Comparison of ENCODE assay signal across 11 cellular contexts in the genomic region with DNA sequence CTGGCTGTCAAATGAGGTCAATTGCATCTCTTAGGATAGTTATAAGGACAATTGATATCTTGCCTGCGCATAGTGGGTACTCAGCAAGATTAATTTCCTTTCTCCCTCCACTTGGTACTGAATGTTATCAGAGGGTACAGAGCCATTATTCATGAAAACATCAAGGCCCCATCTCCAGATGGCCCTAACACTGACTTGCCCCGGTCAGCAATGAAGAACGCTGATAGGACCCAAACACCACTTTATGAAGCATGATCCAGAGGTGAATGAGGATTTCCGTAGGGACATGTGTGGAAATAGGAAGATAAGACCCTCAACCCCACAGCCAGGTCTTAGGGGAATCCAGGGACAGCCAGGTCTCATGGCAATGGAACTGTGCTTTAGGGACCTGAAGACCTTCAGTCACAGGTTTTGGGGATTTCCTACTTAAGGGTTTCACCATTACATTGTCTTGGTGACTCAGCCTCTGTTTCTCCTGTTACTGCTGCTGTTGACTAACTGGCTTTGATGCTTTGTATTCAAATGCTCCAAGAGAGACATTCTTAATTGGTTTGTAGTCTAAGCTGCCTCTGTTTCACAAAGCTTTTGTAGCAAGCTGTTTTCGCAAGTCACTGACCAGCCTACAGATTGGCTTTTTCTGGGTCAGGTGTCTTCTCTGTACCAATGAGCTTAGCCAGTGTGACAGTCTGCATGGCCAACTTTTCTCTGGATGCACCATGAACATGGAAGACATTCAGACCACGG. TPM values are rescaled to one million over a fixed set of nuclear protein-coding genes. Genes with fewer than 3 reads are reported as not detected.
DNase-seq lines count a peak whose midpoint lies in the region; ATAC-seq and TF ChIP-seq lines count a peak whose summit lies in the region.
"Had no signal": no experiment of that assay in that cellular context is flagged by ENCODE, and none has a peak within 500 bp of the region (broad histone marks: within the 10 kb centered on the region; RNA-seq: fewer than 3 reads in every experiment).

No MANE protein-coding gene starts in this region.

- H3K36me3 ChIP-seq in HAP-1 (replicated peaks): no peaks in the 10 kb centered on the region
- no peaks in the 10 kb centered on the region for H3K36me3 ChIP-seq in A673 (ENCODE audit: insufficient read depth, low read length, poor library complexity, severe bottlenecking)
- no peaks in the 10 kb centered on the region for H3K36me3 ChIP-seq in aorta (ENCODE audit: control insufficient read depth in 1 of 2, insufficient read depth in 2 of 2, low read length in 1 of 2)
- H3K36me3 ChIP-seq: neutrophil had no signal

- H3K9me3 ChIP-seq in HAP-1: no peaks in the 10 kb centered on the region
- H3K9me3 ChIP-seq in A673 (ENCODE audit: low read depth, low read length, poor library complexity, severe bottlenecking): no peaks in the 10 kb centered on the region
- no peaks in the 10 kb centered on the region for H3K9me3 ChIP-seq in aorta (ENCODE audit: control insufficient read depth, low read length)
- H3K9me3 ChIP-seq: neutrophil had no signal

- ATAC-seq in activated CD8-positive, alpha-beta memory T cell treated with anti-CD3 and anti-CD28 coated beads, Interleukin-2, amount 10 ng/mL, durations not matched to agents 7 days and 5 days: peak; percentile 53
- ATAC-seq in HG03442 (IDR thresholded peaks at IDR 0.05; ENCODE audit: unreplicated experiment) (peak; percentile 69), aorta (ENCODE audit: low FRiP score) (no peak)

- H3K27me3 Mint-ChIP-seq in activated CD8-positive, alpha-beta memory T cell treated with anti-CD3 and anti-CD28 coated beads, Interleukin-2, amount 10 ng/mL, durations not matched to agents 7 days and 5 days: peaks cover 2% of the 10 kb centered on the region

- DNase-seq in activated CD8-positive, alpha-beta memory T cell treated with anti-CD3 and anti-CD28 coated beads, Interleukin-2, amount 10 ng/mL, durations not matched to agents 7 days and 5 days: no peak
- DNase-seq in activated CD8-positive, alpha-beta memory T cell treated with anti-CD3 and anti-CD28 coated beads, Interleukin-2, amount 50 U/mL, for 4 hours: no peak
- DNase-seq in amniotic epithelial cell (ENCODE audit: low read depth) (peak; percentile 26), HAP-1 (ENCODE audit: low spot score in 2 of 2) (no peak), A673 (ENCODE audit: low spot score) (no peak), aorta (no peak)
- peak in 2 of 3 donors; percentile 22 to 25 for DNase-seq in stimulated activated CD4-positive, alpha-beta T cell treated with anti-CD3 and anti-CD28 coated beads, TNF-alpha, amount 100 ng/mL, for 48 hours (ENCODE audit: low read depth in 3 of 3)
- DNase-seq: hypothalamus, NCI-H2081 treated with DMSO at 0.1 percent for 48 hours had no signal

- H3K27ac Mint-ChIP-seq in activated CD8-positive, alpha-beta memory T cell treated with anti-CD3 and anti-CD28 coated beads, Interleukin-2, amount 10 ng/mL, durations not matched to agents 7 days and 5 days: peak overlapping the region; percentile 36

- H3K27me3 ChIP-seq in HAP-1 (ENCODE audit: low read depth): no peaks in the 10 kb centered on the region
- H3K27me3 ChIP-seq in A673 (replicated peaks; ENCODE audit: insufficient read depth, low read depth, low read length, poor library complexity): no peaks in the 10 kb centered on the region
- H3K27me3 ChIP-seq in aorta (ENCODE audit: control insufficient read depth in 1 of 2, insufficient read depth in 2 of 2, low read length in 1 of 2): no peaks in the 10 kb centered on the region
- H3K27me3 ChIP-seq: neutrophil had no signal

- H3K27ac ChIP-seq in A673 (ENCODE audit: low read depth, low read length, poor library complexity, severe bottlenecking) (no peak overlapping the region), aorta (ENCODE audit: low read depth in 1 of 2, low read length in 2 of 2) (no peak overlapping the region)
- H3K27ac ChIP-seq: neutrophil had no signal

- peaks cover 8% of the 10 kb centered on the region for H3K36me3 Mint-ChIP-seq in activated CD8-positive, alpha-beta memory T cell treated with anti-CD3 and anti-CD28 coated beads, Interleukin-2, amount 10 ng/mL, durations not matched to agents 7 days and 5 days

- H3K4me1 ChIP-seq in HAP-1 (peaks cover 8% of the 10 kb centered on the region), A673 (ENCODE audit: insufficient read depth, low read length, poor library complexity, severe bottlenecking) (peaks cover 15% of the 10 kb centered on the region), aorta (ENCODE audit: control insufficient read depth in 1 of 2, insufficient read depth in 2 of 2, low read length in 2 of 2) (no peaks in the 10 kb centered on the region)

- CTCF ChIA-PET in activated CD8-positive, alpha-beta memory T cell treated with anti-CD3 and anti-CD28 coated beads, Interleukin-2, amount 10 ng/mL, durations not matched to agents 7 days and 5 days (lab: Charles Lee): interaction anchor here (0.8 kb wide), 1 partner anchor 58 kb away, joined by 4 read pairs; no protein-coding TSS in a partner anchor
- CTCF ChIA-PET in A673 (lab: Charles Lee): no interaction called here

- H3K4me3 ChIP-seq in HAP-1: no peak overlapping the region
- H3K4me3 ChIP-seq in A673 (ENCODE audit: low read depth, low read length, poor library complexity, severe bottlenecking): no peak overlapping the region
- no peak overlapping the region for H3K4me3 ChIP-seq in aorta (ENCODE audit: low read length in 2 of 2)

- peaks cover 4% of the 10 kb centered on the region for H3K9me3 Mint-ChIP-seq in activated CD8-positive, alpha-beta memory T cell treated with anti-CD3 and anti-CD28 coated beads, Interleukin-2, amount 10 ng/mL, durations not matched to agents 7 days and 5 days (ENCODE audit: low read depth)

- WGBS in aorta, 2 donors: 91 to 93% methylated on average over 6 of the region's 6 CpGs

- in situ Hi-C loops in HAP-1 (cut with MboI; ENCODE audit: low sequenced_read_pairs): no loop called here

- intact Hi-C loops in A673 (cut with micrococcal nuclease; ENCODE audit: unreplicated experiment): no loop called here
- intact Hi-C loops in aorta (cut with DNase I): no loop called here

- H3K4me3 Mint-ChIP-seq in activated CD8-positive, alpha-beta memory T cell treated with anti-CD3 and anti-CD28 coated beads, Interleukin-2, amount 10 ng/mL, durations not matched to agents 7 days and 5 days: no peak overlapping the region

- BruUV-seq in A673 (replicated peaks; lab: Mats Ljungman, UMichigan): no TSS peak

- H3K4me1 Mint-ChIP-seq in activated CD8-positive, alpha-beta memory T cell treated with anti-CD3 and anti-CD28 coated beads, Interleukin-2, amount 10 ng/mL, durations not matched to agents 7 days and 5 days: peaks cover 30% of the 10 kb centered on the region

- POLR2A ChIA-PET in A673 (lab: Charles Lee; ENCODE audit: low non-redundant PET): no interaction called here

- TF ChIP-seq CTCF in A673 (conservative IDR thresholded peaks at IDR 0.05; ENCODE audit: low read depth, low read length): no peak

RNA-seq across cellular contexts. Expression of a gene that starts 35.3 kb away (rescaled TPM):
- total RNA-seq in activated CD8-positive, alpha-beta memory T cell treated with anti-CD3 and anti-CD28 coated beads, Interleukin-2, amount 10 ng/mL, durations not matched to agents 7 days and 5 days: 100 to 1,000 TPM in 1 of 2 experiments, 10 to 100 TPM in 1; 70.2 to 118 TPM
- 26.8 and 34.0 TPM in 2 replicates for total RNA-seq in A673 (2021)
- 10 to 100 TPM; 13.7 to 27.0 TPM for total RNA-seq in aorta
- polyA plus RNA-seq in aorta: 10 to 100 TPM in 1 of 2 donors, 1 to 10 TPM in 1; 2.6 to 40.2 TPM

Comparison
In these comparisons a context has a peak if more than half of its experiments do, and no peak if none do; other contexts are left out.
1. DNase-seq: peak in amniotic epithelial cell (single experiment) and stimulated activated CD4-positive, alpha-beta T cell treated with anti-CD3 and anti-CD28 coated beads, TNF-alpha, amount 100 ng/mL, for 48 hours (2 of 3); none in activated CD8-positive, alpha-beta memory T cell treated with anti-CD3 and anti-CD28 coated beads, Interleukin-2, amount 10 ng/mL, durations not matched to agents 7 days and 5 days (single experiment), activated CD8-positive, alpha-beta memory T cell treated with anti-CD3 and anti-CD28 coated beads, Interleukin-2, amount 50 U/mL, for 4 hours (single experiment), HAP-1 (0 of 2), A673 (single experiment) and aorta (0 of 2).